19 cellular contexts compared by ENCODE assay signal in the genomic region with DNA sequence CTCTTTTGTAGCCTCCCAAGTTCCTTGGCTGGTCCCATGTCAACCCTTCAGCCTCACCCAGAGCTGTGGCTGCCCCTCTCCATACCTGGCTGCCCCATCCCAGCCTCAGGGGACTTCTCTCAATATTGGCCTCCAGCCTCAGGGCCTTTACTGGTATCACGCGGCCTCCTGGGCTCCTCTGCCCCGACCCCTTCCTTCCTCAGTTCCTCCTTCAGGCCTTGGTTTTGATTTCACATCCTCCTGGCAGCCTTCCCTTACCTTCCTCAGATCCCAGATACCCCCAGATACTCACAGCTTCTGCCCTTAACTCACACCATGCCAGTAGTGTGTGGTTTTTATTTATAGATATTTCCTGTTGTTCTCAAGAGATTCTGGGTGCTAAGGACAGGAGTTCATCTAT. TPM values are rescaled to one million over a fixed set of nuclear protein-coding genes. Genes with fewer than 3 reads are reported as not detected.
DNase-seq lines count a peak whose midpoint lies in the region; ATAC-seq, FAIRE-seq and TF ChIP-seq lines count a peak whose summit lies in the region.
"Had no signal": no experiment of that assay in that cellular context is flagged by ENCODE, and none has a peak within 500 bp of the region (broad histone marks: within the 10 kb centered on the region; RNA-seq: fewer than 3 reads in every experiment).

No MANE protein-coding gene starts in this region.

- H3K4me3 ChIP-seq in OCI-LY3 (ENCODE audit: low read length) (no peak overlapping the region), endothelial cell of umbilical vein (replicated peaks in 1 of 3; ENCODE audit: insufficient read depth in 1 of 3, low read depth in 1 of 3, low read length in 3 of 3) (no peak overlapping the region)
- H3K4me3 ChIP-seq: breast epithelium, tibial artery had no signal

- H3K9me1 ChIP-seq in endothelial cell of umbilical vein (replicated peaks; ENCODE audit: control insufficient read depth, extremely low read depth, insufficient read depth, low read length): no peaks in the 10 kb centered on the region

- H3K4me2 ChIP-seq in OCI-LY3 (ENCODE audit: low read length) (peak overlapping the region; percentile 21), endothelial cell of umbilical vein (ENCODE audit: insufficient read depth, low read length) (no peak overlapping the region)

- POLR2A ChIA-PET in endothelial cell of umbilical vein (lab: Charles Lee): interaction anchor here (0.7 kb wide), 1 partner anchor 1253 kb away, joined by 3 read pairs; no protein-coding TSS in a partner anchor

- TF ChIP-seq CTCF in OCI-LY3 (IDR thresholded peaks at IDR 0.05; ENCODE audit: low read depth, low read length) (no peak), endothelial cell of umbilical vein (IDR thresholded peaks at IDR 0.05; ENCODE audit: extremely low read depth in 1 of 2, insufficient read depth in 1 of 2, low read depth in 1 of 2, low read length in 2 of 2) (no peak), GM10266 (IDR thresholded peaks at IDR 0.05; ENCODE audit: control insufficient read depth, insufficient read depth, low read depth, missing control alignments) (no peak)

- FAIRE-seq in endothelial cell of umbilical vein (lab: Jason Lieb, UNC) (no peak), GM12892 (lab: Jason Lieb, UNC) (no peak)
- FAIRE-seq: frontal cortex, H1, kidney had no signal

- H3K36me3 ChIP-seq in OCI-LY3 (replicated peaks; ENCODE audit: low read depth, low read length) (peaks cover 58% of the 10 kb centered on the region), endothelial cell of umbilical vein (ENCODE audit: control insufficient read depth in 2 of 2, extremely low read depth in 1 of 2, insufficient read depth in 2 of 2, low read length in 2 of 2) (peaks cover 13 to 61% of the 10 kb centered on the region in 2 experiments)

- H4K20me1 ChIP-seq in OCI-LY3 (ENCODE audit: insufficient read depth, low read length): no peaks in the 10 kb centered on the region; the same call in 1 of the 2 replicates
- no peaks in the 10 kb centered on the region for H4K20me1 ChIP-seq in endothelial cell of umbilical vein (replicated peaks; ENCODE audit: control insufficient read depth, extremely low read depth, insufficient read depth, low read length)

- TF ChIP-seq POLR2A in endothelial cell of umbilical vein (IDR thresholded peaks at IDR 0.05; ENCODE audit: low read depth, low read length) (no peak), GM12892 (IDR thresholded peaks at IDR 0.05; ENCODE audit: low read depth, low read length) (no peak)

- no peaks in the 10 kb centered on the region for H3K27me3 ChIP-seq in OCI-LY3 (ENCODE audit: low read depth, low read length)
- no peaks in the 10 kb centered on the region for H3K27me3 ChIP-seq in endothelial cell of umbilical vein (ENCODE audit: control insufficient read depth in 2 of 2, insufficient read depth in 2 of 2, low read length in 2 of 2)
- H3K27me3 ChIP-seq: breast epithelium, tibial artery had no signal

- H2AFZ ChIP-seq in OCI-LY3 (ENCODE audit: low read depth, low read length): no peak overlapping the region
- H2AFZ ChIP-seq in endothelial cell of umbilical vein (ENCODE audit: low read depth, low read length): no peak overlapping the region

- dilution Hi-C loops in endothelial cell of umbilical vein (cut with MboI; ENCODE audit: extremely low pct_ligation_motif_present, low sequenced_read_pairs): no loop called here

- H3K79me2 ChIP-seq in OCI-LY3 (ENCODE audit: low read length) (no peaks in the 10 kb centered on the region), endothelial cell of umbilical vein (ENCODE audit: control insufficient read depth, insufficient read depth, low read length) (no peaks in the 10 kb centered on the region)

- ATAC-seq in stimulated activated memory B cell treated with anti-CD40 and anti-IgM and Interleukin-4, amounts not matched to agents 10 μg/mL and 1 μg/mL and 100 μg/mL, for 72 hours: no peak

- H3K9ac ChIP-seq in OCI-LY3 (ENCODE audit: low read length) (no peak overlapping the region), endothelial cell of umbilical vein (replicated peaks; ENCODE audit: extremely low read depth, insufficient read depth, low read length) (no peak overlapping the region)

- no peak for DNase-seq in activated naive CD4-positive, alpha-beta T cell (lab: John Stamatoyannopoulos, UW)
- no peak for DNase-seq in endothelial cell of umbilical vein (ENCODE audit: low read depth, low spot score)
- no peak for DNase-seq in GM10266 (ENCODE audit: extremely low spot score)
- no peak for DNase-seq in GM12892 (ENCODE audit: insufficient read length)
- no peak for DNase-seq in HPDE6-E6E7 (ENCODE audit: extremely low spot score)
- DNase-seq: activated T-cell treated with anti-CD3 and anti-CD28 coated beads, Interleukin-2, amount 50 U/mL, for 1 hour; Calu3; kidney; NCI-H2107; NCI-H510A treated with DMSO at 0.1 percent for 48 hours; tibial artery had no signal

- TSS peak; percentile 5 for BruUV-seq in endothelial cell of umbilical vein (replicated peaks; lab: Mats Ljungman, UMichigan)

- peaks cover 16% of the 10 kb centered on the region for H3K4me1 ChIP-seq in OCI-LY3 (ENCODE audit: low read length)
- H3K4me1 ChIP-seq in endothelial cell of umbilical vein (ENCODE audit: control insufficient read depth, extremely low read depth, insufficient read depth, low read length): no peaks in the 10 kb centered on the region

- H3K27ac ChIP-seq in OCI-LY3 (ENCODE audit: low read length) (peak overlapping the region; percentile 36), endothelial cell of umbilical vein (ENCODE audit: insufficient read depth, low read depth, low read length) (no peak overlapping the region)
- H3K27ac ChIP-seq: breast epithelium, RWPE1, tibial artery had no signal

- H3K9me3 ChIP-seq in OCI-LY3 (ENCODE audit: insufficient read depth, low read length): no peaks in the 10 kb centered on the region
- no peaks in the 10 kb centered on the region for H3K9me3 ChIP-seq in endothelial cell of umbilical vein (replicated peaks; ENCODE audit: control insufficient read depth, insufficient read depth, low read length)
- H3K9me3 ChIP-seq: breast epithelium, tibial artery had no signal

- intact Hi-C loops in endothelial cell of umbilical vein (cut with micrococcal nuclease): no loop called here

- H3K9me3 Mint-ChIP-seq in activated naive CD4-positive, alpha-beta T cell treated with anti-CD3 and anti-CD28 coated beads, Interleukin-2, amount 50 U/mL, for 24 hours: no peaks in the 10 kb centered on the region
- H3K9me3 Mint-ChIP-seq in stimulated activated memory B cell treated with anti-CD40 and anti-IgM and Interleukin-4, amounts not matched to agents 10 μg/mL and 1 μg/mL and 100 μg/mL, for 72 hours: no peaks in the 10 kb centered on the region

- no peaks in the 10 kb centered on the region for H3K27me3 Mint-ChIP-seq in activated naive CD4-positive, alpha-beta T cell treated with anti-CD3 and anti-CD28 coated beads, Interleukin-2, amount 50 U/mL, for 24 hours
- H3K27me3 Mint-ChIP-seq in stimulated activated memory B cell treated with anti-CD40 and anti-IgM and Interleukin-4, amounts not matched to agents 10 μg/mL and 1 μg/mL and 100 μg/mL, for 72 hours: no peaks in the 10 kb centered on the region

- H3K4me3 Mint-ChIP-seq in activated naive CD4-positive, alpha-beta T cell treated with anti-CD3 and anti-CD28 coated beads, Interleukin-2, amount 50 U/mL, for 24 hours: no peak overlapping the region
- no peak overlapping the region for H3K4me3 Mint-ChIP-seq in stimulated activated memory B cell treated with anti-CD40 and anti-IgM and Interleukin-4, amounts not matched to agents 10 μg/mL and 1 μg/mL and 100 μg/mL, for 72 hours

- peaks cover 44% of the 10 kb centered on the region for H3K4me1 Mint-ChIP-seq in activated naive CD4-positive, alpha-beta T cell treated with anti-CD3 and anti-CD28 coated beads, Interleukin-2, amount 50 U/mL, for 24 hours
- peaks cover 38% of the 10 kb centered on the region for H3K4me1 Mint-ChIP-seq in stimulated activated memory B cell treated with anti-CD40 and anti-IgM and Interleukin-4, amounts not matched to agents 10 μg/mL and 1 μg/mL and 100 μg/mL, for 72 hours

- peaks cover 25% of the 10 kb centered on the region for H3K36me3 Mint-ChIP-seq in activated naive CD4-positive, alpha-beta T cell treated with anti-CD3 and anti-CD28 coated beads, Interleukin-2, amount 50 U/mL, for 24 hours
- peaks cover 83% of the 10 kb centered on the region for H3K36me3 Mint-ChIP-seq in stimulated activated memory B cell treated with anti-CD40 and anti-IgM and Interleukin-4, amounts not matched to agents 10 μg/mL and 1 μg/mL and 100 μg/mL, for 72 hours

- peak overlapping the region; percentile 79 for H3K27ac Mint-ChIP-seq in activated naive CD4-positive, alpha-beta T cell treated with anti-CD3 and anti-CD28 coated beads, Interleukin-2, amount 50 U/mL, for 24 hours
- H3K27ac Mint-ChIP-seq in stimulated activated memory B cell treated with anti-CD40 and anti-IgM and Interleukin-4, amounts not matched to agents 10 μg/mL and 1 μg/mL and 100 μg/mL, for 72 hours: peak overlapping the region; percentile 11

- CTCF ChIA-PET in endothelial cell of umbilical vein (lab: Charles Lee): interaction anchor here (0.7 to 2.1 kb wide), 2 partner anchors 9 to 45 kb away, joined by 4 to 8 read pairs; no protein-coding TSS in a partner anchor

RNA-seq across cellular contexts. Expression of a gene that starts 12.8 kb away (rescaled TPM):
- 14.2 and 15.8 TPM in 2 replicates for total RNA-seq in endothelial cell of umbilical vein
- polyA plus RNA-seq in endothelial cell of umbilical vein: 11.2 and 14.0 TPM in 2 replicates
- polyA plus RNA-seq in endothelial cell of umbilical vein (2011; cell fraction: cytosol; rRNA removed): 9.9 and 12.4 TPM in 2 replicates
- 16.8 and 18.5 TPM in 2 replicates for polyA plus RNA-seq in endothelial cell of umbilical vein (2011; cell fraction: nucleus; rRNA removed)
- 11.0 and 13.7 TPM in 2 replicates for polyA plus RNA-seq in endothelial cell of umbilical vein (2012)
- polyA minus RNA-seq in endothelial cell of umbilical vein: 10.0 and 10.2 TPM in 2 replicates
- 0.20 TPM for polyA minus RNA-seq in endothelial cell of umbilical vein (2011; cell fraction: cytosol; rRNA and poly(A)+ RNA removed)
- polyA minus RNA-seq in endothelial cell of umbilical vein (2011; cell fraction: nucleus; rRNA and poly(A)+ RNA removed): 3.1 and 3.5 TPM in 2 replicates
- 0.40 TPM for polyA plus RNA-seq in GM12892 (2012; ENCODE audit: missing spikeins)

RNA-seq across cellular contexts. Expression of a gene that starts 17.4 kb away (rescaled TPM):
- 130 and 139 TPM in 2 replicates for total RNA-seq in endothelial cell of umbilical vein
- polyA plus RNA-seq in endothelial cell of umbilical vein: 127 and 162 TPM in 2 replicates
- 104 and 137 TPM in 2 replicates for polyA plus RNA-seq in endothelial cell of umbilical vein (2011; cell fraction: cytosol; rRNA removed)
- polyA plus RNA-seq in endothelial cell of umbilical vein (2011; cell fraction: nucleus; rRNA removed): 196 and 258 TPM in 2 replicates
- polyA plus RNA-seq in endothelial cell of umbilical vein (2012): 73.2 and 107 TPM in 2 replicates
- 102 and 108 TPM in 2 replicates for polyA minus RNA-seq in endothelial cell of umbilical vein
- polyA minus RNA-seq in endothelial cell of umbilical vein (2011; cell fraction: cytosol; rRNA and poly(A)+ RNA removed): 30.2 TPM
- polyA minus RNA-seq in endothelial cell of umbilical vein (2011; cell fraction: nucleus; rRNA and poly(A)+ RNA removed): 64.1 and 68.0 TPM in 2 replicates
- polyA plus RNA-seq in GM12892 (2012; ENCODE audit: missing spikeins): 44.0 TPM

RNA-seq across cellular contexts. Expression of a gene that starts 24.0 kb away (rescaled TPM):
- total RNA-seq in endothelial cell of umbilical vein: 0.23 TPM in 1 of 2 replicates, not detected in the other
- polyA plus RNA-seq in endothelial cell of umbilical vein: 0.05 and 0.10 TPM in 2 replicates
- polyA plus RNA-seq in endothelial cell of umbilical vein (2011; cell fraction: cytosol; rRNA removed): 0.04 TPM in 1 of 2 replicates, not detected in the other
- 0.21 and 0.31 TPM in 2 replicates for polyA plus RNA-seq in endothelial cell of umbilical vein (2011; cell fraction: nucleus; rRNA removed)
- polyA plus RNA-seq in endothelial cell of umbilical vein (2012): not detected in 2 replicates
- polyA minus RNA-seq in endothelial cell of umbilical vein: 0.13 TPM in 1 of 2 replicates, not detected in the other
- not detected for polyA minus RNA-seq in endothelial cell of umbilical vein (2011; cell fraction: cytosol; rRNA and poly(A)+ RNA removed)
- 0.29 TPM in 1 of 2 replicates, not detected in the other for polyA minus RNA-seq in endothelial cell of umbilical vein (2011; cell fraction: nucleus; rRNA and poly(A)+ RNA removed)
- polyA plus RNA-seq in GM12892 (2012; ENCODE audit: missing spikeins): not detected
- total RNA-seq: dermis microvascular lymphatic vessel endothelial cell, frontal cortex had no signal

RNA-seq across cellular contexts. Expression of a gene that starts 53.5 kb away (rescaled TPM):
- total RNA-seq in endothelial cell of umbilical vein: 19.6 and 19.8 TPM in 2 replicates
- 10.9 and 11.3 TPM in 2 replicates for polyA plus RNA-seq in endothelial cell of umbilical vein
- polyA plus RNA-seq in endothelial cell of umbilical vein (2011; cell fraction: cytosol; rRNA removed): 10.2 and 11.7 TPM in 2 replicates
- 21.0 and 25.4 TPM in 2 replicates for polyA plus RNA-seq in endothelial cell of umbilical vein (2011; cell fraction: nucleus; rRNA removed)
- 9.5 and 9.8 TPM in 2 replicates for polyA plus RNA-seq in endothelial cell of umbilical vein (2012)
- 60.2 and 63.6 TPM in 2 replicates for polyA minus RNA-seq in endothelial cell of umbilical vein
- polyA minus RNA-seq in endothelial cell of umbilical vein (2011; cell fraction: cytosol; rRNA and poly(A)+ RNA removed): 0.82 TPM
- polyA minus RNA-seq in endothelial cell of umbilical vein (2011; cell fraction: nucleus; rRNA and poly(A)+ RNA removed): 53.5 and 64.3 TPM in 2 replicates
- 2.3 TPM for polyA plus RNA-seq in GM12892 (2012; ENCODE audit: missing spikeins)
